15 cellular contexts compared by ENCODE assay signal in the genomic region with DNA sequence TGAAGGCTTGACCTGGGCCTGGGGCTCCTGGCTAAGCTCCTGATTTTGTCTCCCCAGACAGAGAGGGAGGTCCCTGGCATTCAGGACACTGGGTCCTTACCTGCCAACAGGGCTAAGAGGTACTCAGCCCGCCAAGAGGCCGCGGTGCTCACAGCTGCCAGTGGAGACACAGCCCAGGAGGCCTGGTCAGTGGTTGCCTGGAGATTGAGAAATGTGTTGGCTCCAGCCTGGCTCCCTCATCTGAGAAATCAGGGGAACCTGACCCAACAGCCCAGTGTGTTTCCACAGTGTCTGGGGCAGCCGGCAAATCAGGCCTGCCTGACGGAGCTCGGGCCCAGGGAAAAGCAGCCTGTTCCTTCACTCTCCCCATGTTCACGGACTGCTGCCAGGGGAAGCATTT.
DNase-seq lines count a peak whose midpoint lies in the region; TF ChIP-seq lines count a peak whose summit lies in the region.
"Had no signal": no experiment of that assay in that cellular context is flagged by ENCODE, and none has a peak within 500 bp of the region (broad histone marks: within the 10 kb centered on the region; RNA-seq: fewer than 3 reads in every experiment).

No MANE protein-coding gene starts in this region.

- H3K9ac ChIP-seq in skeletal muscle tissue (ENCODE audit: low read depth in 1 of 3, low read length in 3 of 3) = peak overlapping the region in 1 of 3 donors; percentile 41
- H3K9ac ChIP-seq in colonic mucosa (ENCODE audit: low read depth in 2 of 2, low read length in 2 of 2) = no peak overlapping the region
- H3K9ac ChIP-seq: BLaER1 had no signal

- intact Hi-C loops in colonic mucosa (cut with DNase I) = no loop called here

- H3K27ac ChIP-seq in skeletal muscle tissue (ENCODE audit: low read depth, low read length) = peak overlapping the region; percentile 40
- no peak overlapping the region for H3K27ac ChIP-seq in WERI-Rb-1
- no peak overlapping the region for H3K27ac ChIP-seq in colonic mucosa
- H3K27ac ChIP-seq: BLaER1, neutrophil had no signal

- in situ Hi-C loops in G401 (cut with HindIII; ENCODE audit: low sequenced_read_pairs) (no loop called here), astrocyte of the cerebellum (cut with HindIII; ENCODE audit: low sequenced_read_pairs) (no loop called here)

- H3K4me3 ChIP-seq in astrocyte of the cerebellum (ENCODE audit: low read depth, low read length) = no peak overlapping the region
- H3K4me3 ChIP-seq in skeletal muscle tissue (ENCODE audit: low read length in 3 of 3) = no peak overlapping the region
- no peak overlapping the region for H3K4me3 ChIP-seq in WERI-Rb-1 (ENCODE audit: low read depth, low read length)
- no peak overlapping the region for H3K4me3 ChIP-seq in colonic mucosa
- H3K4me3 ChIP-seq: BLaER1 had no signal

- H3K36me3 ChIP-seq in skeletal muscle tissue (ENCODE audit: control insufficient read depth in 3 of 3, insufficient read depth in 3 of 3, low read length in 3 of 3) = no peaks in the 10 kb centered on the region
- no peaks in the 10 kb centered on the region for H3K36me3 ChIP-seq in WERI-Rb-1
- H3K36me3 ChIP-seq in colonic mucosa = no peaks in the 10 kb centered on the region
- H3K36me3 ChIP-seq: BLaER1, neutrophil had no signal

- H3K27me3 ChIP-seq in skeletal muscle tissue (ENCODE audit: control insufficient read depth in 3 of 3, insufficient read depth in 3 of 3, low read length in 3 of 3) = no peaks in the 10 kb centered on the region
- H3K27me3 ChIP-seq in WERI-Rb-1 (ENCODE audit: insufficient read depth, low read depth, severe bottlenecking) = peaks cover 46% of the 10 kb centered on the region
- no peaks in the 10 kb centered on the region for H3K27me3 ChIP-seq in colonic mucosa
- H3K27me3 ChIP-seq: BLaER1, neutrophil had no signal

- DNase-seq in G401 (ENCODE audit: low spot score) = peak; percentile 35
- DNase-seq in astrocyte of the cerebellum (ENCODE audit: low read depth) = peak; percentile 63
- DNase-seq in hypothalamus (lab: John Stamatoyannopoulos, UW) = peak in 27 of 51 donors; percentile 9 to 74 (median 39)
- no peak for DNase-seq in NCI-H2029 (lab: John Stamatoyannopoulos, UW)
- DNase-seq in WERI-Rb-1 = no peak
- DNase-seq in LoVo (ENCODE audit: low spot score) = no peak
- DNase-seq in colonic mucosa = no peak
- DNase-seq: activated naive CD8-positive, alpha-beta T cell treated with anti-CD3 and anti-CD28 coated beads, Interleukin-2, amount 50 U/mL, for 24 hours; GDM1; stimulated activated CD4-positive, alpha-beta T cell treated with anti-CD3 and anti-CD28 coated beads, Interleukin-2, amount 100 ng/mL, for 48 hours; stimulated activated naive CD8-positive, alpha-beta T cell treated with anti-CD3 and anti-CD28 coated beads, Interleukin-15, amount 100 ng/mL, for 72 hours; T1000 had no signal

- H3K4me1 ChIP-seq in skeletal muscle tissue (ENCODE audit: control insufficient read depth in 3 of 3, insufficient read depth in 3 of 3, low read length in 3 of 3) (peaks cover 2 to 14% (median 11%) of the 10 kb centered on the region in 3 donors), colonic mucosa (no peaks in the 10 kb centered on the region)
- H3K4me1 ChIP-seq: BLaER1 had no signal

- peaks cover 0 to 3% (median 0%) of the 10 kb centered on the region in 3 donors for H3K9me3 ChIP-seq in skeletal muscle tissue (ENCODE audit: control insufficient read depth in 3 of 3, low read length in 3 of 3)
- H3K9me3 ChIP-seq in WERI-Rb-1 (ENCODE audit: severe bottlenecking) = peaks cover 3% of the 10 kb centered on the region
- H3K9me3 ChIP-seq in colonic mucosa = no peaks in the 10 kb centered on the region
- H3K9me3 ChIP-seq: neutrophil had no signal

- no peak for TF ChIP-seq CTCF in astrocyte of the cerebellum (IDR thresholded peaks at IDR 0.05; ENCODE audit: low read depth, low read length, missing control alignments)
- no peak for TF ChIP-seq CTCF in WERI-Rb-1 (IDR thresholded peaks at IDR 0.05; ENCODE audit: low read depth, low read length)
- no peak for TF ChIP-seq CTCF in colonic mucosa (IDR thresholded peaks at IDR 0.05)

Comparison
In these comparisons a context has a peak if more than half of its experiments do, and no peak if none do; other contexts are left out.
1. DNase-seq: peak in G401 (single experiment), astrocyte of the cerebellum (single experiment) and hypothalamus (27 of 51); none in NCI-H2029 (single experiment), WERI-Rb-1 (single experiment), LoVo (single experiment) and colonic mucosa (single experiment).